In the genomic region with DNA sequence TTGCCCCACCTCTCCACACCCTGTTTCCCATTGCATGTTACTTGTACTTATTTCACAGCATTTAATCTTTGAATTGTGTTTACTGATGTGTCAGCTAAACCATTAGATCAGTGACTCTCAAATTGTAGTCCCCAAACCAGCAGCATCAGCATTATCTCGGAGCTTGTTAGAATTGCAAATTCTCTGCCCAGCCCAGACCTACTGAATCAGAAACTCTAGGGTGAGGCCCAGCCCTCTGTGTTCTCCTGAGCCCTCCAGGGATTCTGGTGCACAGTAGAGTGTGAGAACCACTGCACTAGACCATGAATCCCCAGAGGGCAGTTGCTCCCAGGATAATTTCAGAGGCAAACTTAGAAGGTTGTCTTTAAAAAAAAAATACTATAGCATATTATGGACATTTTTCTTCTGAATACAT, we compare ENCODE assay signal across 16 cellular contexts. TPM values are rescaled to one million over a fixed set of nuclear protein-coding genes. Genes with fewer than 3 reads are reported as not detected.
DNase-seq lines count a peak whose midpoint lies in the region; ATAC-seq and TF ChIP-seq lines count a peak whose summit lies in the region.
"Had no signal": no experiment of that assay in that cellular context is flagged by ENCODE, and none has a peak within 500 bp of the region (broad histone marks: within the 10 kb centered on the region; RNA-seq: fewer than 3 reads in every experiment).

No MANE protein-coding gene starts in this region.

- WGBS in endodermal cell (ENCODE audit: insufficient coverage in 1 of 2, insufficient read length in 1 of 2), 2 experiments, result 50 to 61% methylated on average over 1 of the region's 1 CpG

- no peaks in the 10 kb centered on the region for H3K36me3 ChIP-seq in endodermal cell (ENCODE audit: control insufficient read depth, insufficient read depth, low read length)
- no peaks in the 10 kb centered on the region for H3K36me3 ChIP-seq in naive thymus-derived CD4-positive, alpha-beta T cell (ENCODE audit: control insufficient read depth in 2 of 3, insufficient read depth in 3 of 3, low read length in 3 of 3)

- H3K27ac Mint-ChIP-seq in endodermal cell, result no peak overlapping the region
- no peak overlapping the region for H3K27ac Mint-ChIP-seq in naive thymus-derived CD4-positive, alpha-beta T cell
- H3K27ac Mint-ChIP-seq: activated CD4-positive, alpha-beta T cell treated with anti-CD3 and anti-CD28 coated beads for 36 hours; stimulated activated naive CD8-positive, alpha-beta T cell treated with anti-CD3 and anti-CD28 coated beads, Interleukin-15, amount 100 ng/mL, for 72 hours had no signal

- no peak overlapping the region for H3K9ac ChIP-seq in endodermal cell (ENCODE audit: extremely low read depth, low read length, poor library complexity, severe bottlenecking)
- H3K9ac ChIP-seq: KMS-11 had no signal

- no peaks in the 10 kb centered on the region for H3K9me3 ChIP-seq in endodermal cell (ENCODE audit: control insufficient read depth, low read length)
- H3K9me3 ChIP-seq in naive thymus-derived CD4-positive, alpha-beta T cell (ENCODE audit: control insufficient read depth in 2 of 3, low read length in 3 of 3), result no peaks in the 10 kb centered on the region

- no peak for TF ChIP-seq CTCF in foreskin keratinocyte (conservative IDR thresholded peaks at IDR 0.05)
- no peak for TF ChIP-seq CTCF in endodermal cell (conservative IDR thresholded peaks at IDR 0.05)

- H3K4me1 Mint-ChIP-seq in endodermal cell, result peaks cover 2% of the 10 kb centered on the region
- H3K4me1 Mint-ChIP-seq in naive thymus-derived CD4-positive, alpha-beta T cell, result no peaks in the 10 kb centered on the region
- H3K4me1 Mint-ChIP-seq: stimulated activated naive CD8-positive, alpha-beta T cell treated with anti-CD3 and anti-CD28 coated beads, Interleukin-15, amount 100 ng/mL, for 72 hours had no signal

- peak; percentile 56 for ATAC-seq in GM18520 (IDR thresholded peaks at IDR 0.05; ENCODE audit: unreplicated experiment)
- ATAC-seq in GM21737 (IDR thresholded peaks at IDR 0.05; ENCODE audit: unreplicated experiment), result peak; percentile 82
- peak; percentile 36 for ATAC-seq in HG03575 (IDR thresholded peaks at IDR 0.05; ENCODE audit: extremely low read depth, insufficient number of reproducible peaks, low FRiP score, unreplicated experiment)
- ATAC-seq in foreskin keratinocyte, result no peak
- no peak for ATAC-seq in HG02970 (IDR thresholded peaks at IDR 0.05; ENCODE audit: low FRiP score, unreplicated experiment)
- ATAC-seq in naive thymus-derived CD4-positive, alpha-beta T cell, result no peak
- ATAC-seq: activated CD4-positive, alpha-beta T cell treated with anti-CD3 and anti-CD28 coated beads for 36 hours; left cardiac atrium; stimulated activated naive CD8-positive, alpha-beta T cell treated with anti-CD3 and anti-CD28 coated beads, Interleukin-15, amount 100 ng/mL, for 72 hours had no signal

- no peak for DNase-seq in foreskin keratinocyte
- no peak for DNase-seq in COLO829 (ENCODE audit: low spot score)
- DNase-seq in endodermal cell, result no peak
- no peak for DNase-seq in naive thymus-derived CD4-positive, alpha-beta T cell
- DNase-seq: activated CD4-positive, alpha-beta T cell treated with anti-CD3 and anti-CD28 coated beads for 36 hours; activated naive CD4-positive, alpha-beta T cell; foreskin fibroblast; left cardiac atrium; NCI-H2171; stimulated activated CD4-positive, alpha-beta T cell treated with anti-CD3 and anti-CD28 coated beads, Interleukin-1b, Interleukin-23, amount 100 ng/mL, for 48 hours; stimulated activated naive CD8-positive, alpha-beta T cell treated with anti-CD3 and anti-CD28 coated beads, Interleukin-15, amount 100 ng/mL, for 72 hours had no signal

- no peaks in the 10 kb centered on the region for H3K36me3 Mint-ChIP-seq in endodermal cell (ENCODE audit: low read depth)
- no peaks in the 10 kb centered on the region for H3K36me3 Mint-ChIP-seq in naive thymus-derived CD4-positive, alpha-beta T cell

- H3K27ac ChIP-seq in foreskin keratinocyte (peak overlapping the region; percentile 34), endodermal cell (ENCODE audit: low read depth, low read length) (no peak overlapping the region)
- no peak overlapping the region for H3K27ac ChIP-seq in naive thymus-derived CD4-positive, alpha-beta T cell (ENCODE audit: low read depth, low read length)
- H3K27ac ChIP-seq: KMS-11 had no signal

- CTCF ChIA-PET in naive thymus-derived CD4-positive, alpha-beta T cell (lab: Charles Lee), result no interaction called here

- intact Hi-C loops in naive thymus-derived CD4-positive, alpha-beta T cell (cut with micrococcal nuclease), result no loop called here

- POLR2A ChIA-PET in naive thymus-derived CD4-positive, alpha-beta T cell (lab: Charles Lee), result no interaction called here

- H3K9me3 Mint-ChIP-seq in endodermal cell, result no peaks in the 10 kb centered on the region
- no peaks in the 10 kb centered on the region for H3K9me3 Mint-ChIP-seq in naive thymus-derived CD4-positive, alpha-beta T cell
- H3K9me3 Mint-ChIP-seq: stimulated activated naive CD8-positive, alpha-beta T cell treated with anti-CD3 and anti-CD28 coated beads, Interleukin-15, amount 100 ng/mL, for 72 hours had no signal

- H3K4me3 Mint-ChIP-seq in endodermal cell, result no peak overlapping the region
- no peak overlapping the region for H3K4me3 Mint-ChIP-seq in naive thymus-derived CD4-positive, alpha-beta T cell
- H3K4me3 Mint-ChIP-seq: activated CD4-positive, alpha-beta T cell treated with anti-CD3 and anti-CD28 coated beads for 36 hours; stimulated activated naive CD8-positive, alpha-beta T cell treated with anti-CD3 and anti-CD28 coated beads, Interleukin-15, amount 100 ng/mL, for 72 hours had no signal

- H3K27me3 ChIP-seq in foreskin keratinocyte, result no peaks in the 10 kb centered on the region
- no peaks in the 10 kb centered on the region for H3K27me3 ChIP-seq in endodermal cell (ENCODE audit: control insufficient read depth, insufficient read depth, low read length, poor library complexity, severe bottlenecking)
- no peaks in the 10 kb centered on the region for H3K27me3 ChIP-seq in naive thymus-derived CD4-positive, alpha-beta T cell (ENCODE audit: control insufficient read depth in 2 of 2, insufficient read depth in 2 of 2, low read length in 2 of 2)

- H3K27me3 Mint-ChIP-seq in endodermal cell (ENCODE audit: insufficient read depth), result no peaks in the 10 kb centered on the region
- peaks cover 0 to 4% (median 0%) of the 10 kb centered on the region in 5 donors for H3K27me3 Mint-ChIP-seq in naive thymus-derived CD4-positive, alpha-beta T cell
- H3K27me3 Mint-ChIP-seq: activated CD4-positive, alpha-beta T cell treated with anti-CD3 and anti-CD28 coated beads for 36 hours had no signal

- no peak overlapping the region for H3K4me3 ChIP-seq in endodermal cell (ENCODE audit: low read length)
- no peak overlapping the region for H3K4me3 ChIP-seq in naive thymus-derived CD4-positive, alpha-beta T cell (ENCODE audit: low read length)

- H3K4me1 ChIP-seq in foreskin keratinocyte, result peaks cover 29% of the 10 kb centered on the region
- no peaks in the 10 kb centered on the region for H3K4me1 ChIP-seq in endodermal cell (ENCODE audit: control insufficient read depth, insufficient read depth, low read length)
- no peaks in the 10 kb centered on the region for H3K4me1 ChIP-seq in naive thymus-derived CD4-positive, alpha-beta T cell (ENCODE audit: control insufficient read depth in 2 of 2, insufficient read depth in 2 of 2, low read length in 2 of 2)

RNA-seq across cellular contexts. Expression of gene PLD1, which starts 13.0 kb away (rescaled TPM):
- 6.1 and 7.7 TPM in 2 replicates for total RNA-seq in foreskin keratinocyte
- 2.1 and 2.7 TPM in 2 replicates for polyA plus RNA-seq in foreskin keratinocyte
- total RNA-seq in endodermal cell, result 10 to 100 TPM in 1 of 2 donors, 1 to 10 TPM in 1; 9.5 to 15.9 TPM
- polyA plus RNA-seq in endodermal cell (2013, experiment 1 of 2), result 3.0 TPM
- 3.1 TPM for polyA plus RNA-seq in endodermal cell (2013, experiment 2 of 2)
- 10 to 100 TPM in 1 of 5 experiments, 1 to 10 TPM in 2, under 1 TPM in 2; 0.36 to 12.9 (median 1.4) TPM for total RNA-seq in naive thymus-derived CD4-positive, alpha-beta T cell
- polyA plus RNA-seq in naive thymus-derived CD4-positive, alpha-beta T cell, result not detected

RNA-seq across cellular contexts. Expression of gene TMEM212, which starts 45.9 kb away (rescaled TPM):
- total RNA-seq in foreskin keratinocyte, result not detected in 2 replicates
- polyA plus RNA-seq in foreskin keratinocyte, result not detected in 2 replicates
- not detected for total RNA-seq in endodermal cell
- polyA plus RNA-seq in endodermal cell (2013, experiment 1 of 2), result not detected
- polyA plus RNA-seq in endodermal cell (2013, experiment 2 of 2), result not detected
- not detected for total RNA-seq in naive thymus-derived CD4-positive, alpha-beta T cell
- polyA plus RNA-seq in naive thymus-derived CD4-positive, alpha-beta T cell, result not detected
- total RNA-seq: activated CD4-positive, alpha-beta T cell treated with anti-CD3 and anti-CD28 coated beads for 36 hours; left cardiac atrium had no signal

Comparison
In these comparisons a context has a peak if more than half of its experiments do, and no peak if none do; other contexts are left out.
1. ATAC-seq: peak in GM18520 (single experiment), GM21737 (single experiment) and HG03575 (single experiment); none in foreskin keratinocyte (single experiment), HG02970 (single experiment) and naive thymus-derived CD4-positive, alpha-beta T cell (single experiment).